8 cellular contexts compared by ENCODE assay signal in genomic region chr2:238203973-238204683, GRCh38. TPM values are rescaled to one million over a fixed set of nuclear protein-coding genes. Genes with fewer than 3 reads are reported as not detected.
DNase-seq lines count a peak whose midpoint lies in the region; ATAC-seq, FAIRE-seq and TF ChIP-seq lines count a peak whose summit lies in the region.

No MANE protein-coding gene starts in this region.

- intact Hi-C loops in IMR-90 (cut with micrococcal nuclease), result no loop called here
- intact Hi-C loops in ascending aorta (cut with DNase I), result loop anchor here (1.0 to 2.0 kb wide), 3 partner anchors 33 to 65 kb away; partner anchors contain the start of genes HES6 and KLHL30
- intact Hi-C loops in HepG2 (cut with micrococcal nuclease; ENCODE audit: unreplicated experiment), result loop anchor here (1.0 to 5.0 kb wide), 2 partner anchors 38 to 59 kb away; partner anchors contain the start of gene HES6

- H3K79me2 ChIP-seq in HepG2 (ENCODE audit: insufficient read depth, low read length), result peaks cover 42% of the 10 kb centered on the region

- H3K27me3 ChIP-seq in IMR-90 (ENCODE audit: control insufficient read depth, insufficient read depth, low read length), result peaks cover 12% of the 10 kb centered on the region
- H3K27me3 ChIP-seq in ascending aorta, result no peaks in the 10 kb centered on the region
- H3K27me3 ChIP-seq in HepG2 (ENCODE audit: control insufficient read depth in 1 of 2, insufficient read depth in 2 of 2, low read length in 2 of 2), result peaks cover 2 to 33% of the 10 kb centered on the region in 2 experiments; a peak in 3 of 5 replicates

- H3K27me3 Mint-ChIP-seq in type B pancreatic cell, result no peaks in the 10 kb centered on the region

- H3K79me1 ChIP-seq in IMR-90 (ENCODE audit: low read depth in 1 of 2, low read length in 2 of 2), result peaks cover 0 to 33% of the 10 kb centered on the region in 2 experiments; a peak in 3 of 4 replicates

- peak overlapping the region; percentile 89 for H3K4ac ChIP-seq in IMR-90 (ENCODE audit: low read depth, low read length)

- H3K23ac ChIP-seq in IMR-90 (ENCODE audit: low read depth, low read length), result peak overlapping the region; percentile 92

- in situ Hi-C loops in IMR-90 (cut with MboI; ENCODE audit: low sequenced_read_pairs) (no loop called here), HepG2 (cut with HindIII; ENCODE audit: extremely low pct_ligation_motif_present, low pct_unique_long_range_greater_than_20kb) (no loop called here)

- H2BK120ac ChIP-seq in IMR-90 (ENCODE audit: low read depth, low read length), result peak overlapping the region; percentile 70

- H2AFZ ChIP-seq in IMR-90 (replicated peaks; ENCODE audit: low read length, poor library complexity) (peak overlapping the region; percentile 96), HepG2 (ENCODE audit: low read length) (peak overlapping the region; percentile 89)

- H3K27ac Mint-ChIP-seq in type B pancreatic cell, result peak overlapping the region; percentile 75

- H3K9me1 ChIP-seq in IMR-90 (ENCODE audit: insufficient read depth, low read length), result peaks cover 4% of the 10 kb centered on the region; the same call in 1 of the 2 replicates

- peak overlapping the region; percentile 50 for H3K4me3 ChIP-seq in IMR-90 (ENCODE audit: insufficient read depth, low read depth, low read length)
- H3K4me3 ChIP-seq in ascending aorta, result peak overlapping the region; percentile 99
- peak overlapping the region; percentile 51 to 89 (median 51); a peak in 5 of 6 replicates for H3K4me3 ChIP-seq in HepG2 (replicated peaks in 1 of 3; ENCODE audit: insufficient read depth in 1 of 3, low read depth in 2 of 3, low read length in 3 of 3)

- no peaks in the 10 kb centered on the region for H3K9me3 Mint-ChIP-seq in type B pancreatic cell

- H3K4me3 Mint-ChIP-seq in type B pancreatic cell, result peak overlapping the region; percentile 88

- H3K56ac ChIP-seq in IMR-90 (ENCODE audit: extremely low read depth, insufficient read depth, low read length), result peak overlapping the region; percentile 90

- H3K27ac ChIP-seq in IMR-90 (ENCODE audit: insufficient read depth, low read length) (peak overlapping the region; percentile 54), ascending aorta (peak overlapping the region; percentile 88 to 98), HepG2 (ENCODE audit: extremely low read length, insufficient read depth, low read length) (peak overlapping the region; percentile 46)

- H3K9me3 ChIP-seq in IMR-90 (ENCODE audit: control insufficient read depth, insufficient read depth, low read length) (no peaks in the 10 kb centered on the region), ascending aorta (no peaks in the 10 kb centered on the region), HepG2 (ENCODE audit: low read length) (no peaks in the 10 kb centered on the region)

- peak overlapping the region; percentile 62 for H3K9ac ChIP-seq in IMR-90 (ENCODE audit: low read depth, low read length)
- H3K9ac ChIP-seq in HepG2 (ENCODE audit: insufficient read depth, low read depth, low read length), result peak overlapping the region; percentile 78

- H4K91ac ChIP-seq in IMR-90 (ENCODE audit: insufficient read depth, low read depth, low read length), result peak overlapping the region; percentile 94

- FAIRE-seq in HepG2 (lab: Jason Lieb, UNC), result no peak

- no TSS peak for BruUV-seq in IMR-90 (replicated peaks; lab: Mats Ljungman, UMichigan)
- TSS peak; percentile 98 for BruUV-seq in HepG2 (replicated peaks; lab: Mats Ljungman, UMichigan)

- no peak for TF ChIP-seq POLR2A in IMR-90 (IDR thresholded peaks at IDR 0.05; ENCODE audit: low read depth, low read length)
- no peak for TF ChIP-seq POLR2A in HepG2 (IDR thresholded peaks at IDR 0.05; ENCODE audit: insufficient read depth in 1 of 2, low read depth in 2 of 2, low read length in 2 of 2)

- peak overlapping the region; percentile 99 for H4K8ac ChIP-seq in IMR-90 (ENCODE audit: low read depth in 2 of 2, low read length in 2 of 2)

- H4K5ac ChIP-seq in IMR-90 (ENCODE audit: low read depth, low read length), result peak overlapping the region; percentile 92

- TF ChIP-seq CTCF in IMR-90 (conservative IDR thresholded peaks at IDR 0.05; ENCODE audit: low read depth, low read length) (no peak), ascending aorta (IDR thresholded peaks at IDR 0.05) (no peak), HepG2 (CRISPR knock-in tag; IDR thresholded peaks at IDR 0.05) (no peak), type B pancreatic cell (conservative IDR thresholded peaks at IDR 0.05) (no peak)

- peak overlapping the region; percentile 78 for H3K18ac ChIP-seq in IMR-90 (ENCODE audit: low read depth, low read length)

- dilution Hi-C loops in IMR-90 (cut with HindIII; ENCODE audit: low sequenced_read_pairs, unreplicated experiment), result no loop called here

- H2AK5ac ChIP-seq in IMR-90 (ENCODE audit: low read depth, low read length), result peak overlapping the region; percentile 88

- H3K4me1 ChIP-seq in IMR-90 (ENCODE audit: control insufficient read depth, insufficient read depth, low read length) (peaks cover 6% of the 10 kb centered on the region), ascending aorta (peaks cover 12 to 23% of the 10 kb centered on the region in 2 donors), HepG2 (ENCODE audit: insufficient read depth, low read length) (peaks cover 39% of the 10 kb centered on the region)

- H2BK5ac ChIP-seq in IMR-90 (ENCODE audit: low read depth, low read length, poor library complexity, severe bottlenecking), result peak overlapping the region; percentile 46

- TF ChIP-seq EP300 in HepG2 (IDR thresholded peaks at IDR 0.05; ENCODE audit: low read depth in 2 of 2, low read length in 2 of 2) (no peak), HepG2 (CRISPR knock-in tag; IDR thresholded peaks at IDR 0.05; ENCODE audit: borderline replicate concordance) (no peak)

- peak overlapping the region; percentile 89 for H2AK9ac ChIP-seq in IMR-90 (replicated peaks; ENCODE audit: low read depth, low read length, poor library complexity)

- POLR2A ChIA-PET in IMR-90 (lab: Charles Lee; ENCODE audit: unreplicated experiment), result interaction anchor here (1.0 kb wide), 1 partner anchor 28 kb away, joined by 4 read pairs; no protein-coding TSS in a partner anchor
- POLR2A ChIA-PET in HepG2 (lab: Yijun Ruan, JAX), result interaction anchor here (1.0 to 1.8 kb wide), 5 partner anchors 17 to 143 kb away, joined by 3 to 8 read pairs (median 6); partner anchors contain the start of genes HES6 and SCLY

- H3K14ac ChIP-seq in IMR-90 (replicated peaks; ENCODE audit: low read depth, low read length), result peak overlapping the region; percentile 97

- DNase-seq in NCI-H1436 (lab: John Stamatoyannopoulos, UW) (peak; percentile 63), NCI-H1436 treated with DMSO at 0.1 percent for 48 hours (lab: John Stamatoyannopoulos, UW) (no peak), IMR-90 (no peak), ascending aorta (ENCODE audit: low spot score in 2 of 2) (no peak), HepG2 (ENCODE audit: low spot score) (no peak), type B pancreatic cell (ENCODE audit: extremely low spot score, unreplicated experiment) (no peak), NCI-H526 (lab: John Stamatoyannopoulos, UW) (no peak)
- no peak for DNase-seq in stimulated activated naive CD4-positive, alpha-beta T cell treated with Interleukin-2 at 50 U/mL for 16 hours (lab: John Stamatoyannopoulos, UW)

- WGBS in IMR-90 (ENCODE audit: extremely low coverage in 2 of 2, insufficient read length in 1 of 2), 2 experiments, result 66% methylated on average over 11 of the region's 18 CpGs; no CpG with 5 or more reads in 1 of the 2 experiments
- WGBS in HepG2 (ENCODE audit: low lambda C conversion rate), result 76% methylated on average over 18 of the region's 18 CpGs

- H2BK20ac ChIP-seq in IMR-90 (ENCODE audit: low read depth, low read length), result no peak overlapping the region

- peaks cover 9% of the 10 kb centered on the region for H3K36me3 Mint-ChIP-seq in type B pancreatic cell

- H4K20me1 ChIP-seq in IMR-90 (ENCODE audit: insufficient read depth, low read length) (peaks cover 34% of the 10 kb centered on the region), HepG2 (ENCODE audit: insufficient read depth, low read length) (peaks cover 20% of the 10 kb centered on the region)

- H3K4me2 ChIP-seq in IMR-90 (ENCODE audit: low read depth, low read length) (peak overlapping the region; percentile 82), HepG2 (ENCODE audit: low read depth, low read length) (peak overlapping the region; percentile 94)

- H2BK15ac ChIP-seq in IMR-90 (ENCODE audit: low read depth, low read length), result 0 out of 3 replicates have a peak overlapping the region, but pooled peaks have one; percentile 15

- no peak for TF ChIP-seq RAD21 in IMR-90 (IDR thresholded peaks at IDR 0.05; ENCODE audit: low read length)
- no peak for TF ChIP-seq RAD21 in HepG2 (CRISPR knock-in tag; IDR thresholded peaks at IDR 0.05)

- CTCF ChIA-PET in IMR-90 (lab: Yijun Ruan, JAX) (no interaction called here), HepG2 (lab: Yijun Ruan, JAX; ENCODE audit: low intra/inter-chr PET ratio, low total read pairs) (no interaction called here)

- ATAC-seq in IMR-90 (ENCODE audit: low read depth) (0 out of 2 replicates have a peak, but pooled peaks have one; percentile 3), HepG2 (peak; percentile 14)

- peaks cover 32% of the 10 kb centered on the region for H3K4me1 Mint-ChIP-seq in type B pancreatic cell (ENCODE audit: unreplicated experiment)

- H3K36me3 ChIP-seq in IMR-90 (ENCODE audit: control insufficient read depth, insufficient read depth, low read length) (0 out of 2 replicates have a peak, but pooled peaks cover 1% of the 10 kb centered on the region), ascending aorta (no peaks in the 10 kb centered on the region), HepG2 (replicated peaks in 1 of 2; ENCODE audit: control insufficient read depth in 1 of 2, insufficient read depth in 2 of 2, low read length in 2 of 2) (0 out of 5 replicates have a peak, but pooled peaks cover 0 to 3% of the 10 kb centered on the region in 2 experiments)

RNA-seq across cellular contexts. Expression of gene ILKAP, which starts 0.6 kb away (rescaled TPM):
- total RNA-seq in IMR-90 (2012; rRNA removed), result 13.3 and 15.3 TPM in 2 replicates
- 44.2 and 44.4 TPM in 2 replicates for polyA plus RNA-seq in IMR-90 (2012; rRNA removed)
- polyA plus RNA-seq in IMR-90 (2012; cell fraction: cytosol; rRNA removed), result 23.3 and 46.0 TPM in 2 replicates
- 79.8 and 140 TPM in 2 replicates for polyA plus RNA-seq in IMR-90 (2012; cell fraction: nucleus; rRNA removed; ENCODE audit: low replicate concordance)
- 22.6 TPM for total RNA-seq in ascending aorta
- total RNA-seq in HepG2 (2016; rRNA removed; fragmentation: Illumina TruSeq; extraction: Trizol), result 28.8 and 33.1 TPM in 2 replicates
- total RNA-seq in HepG2 (2016; cell fraction: cytosol; rRNA removed; fragmentation: Illumina TruSeq; extraction: Trizol; ENCODE audit: low read depth), result 48.9 and 49.3 TPM in 2 replicates
- 29.4 and 32.7 TPM in 2 replicates for total RNA-seq in HepG2 (2016; cell fraction: insoluble cytoplasmic fraction; rRNA removed; fragmentation: Illumina TruSeq; extraction: Trizol)
- total RNA-seq in HepG2 (2016; cell fraction: membrane; rRNA removed; fragmentation: Illumina TruSeq; extraction: Trizol), result 27.7 and 27.8 TPM in 2 replicates
- total RNA-seq in HepG2 (2016; cell fraction: nucleus; rRNA removed; fragmentation: Illumina TruSeq; extraction: Trizol), result 36.5 and 38.3 TPM in 2 replicates
- 29.6 and 31.7 TPM in 2 replicates for polyA plus RNA-seq in HepG2 (2011; rRNA removed)
- polyA plus RNA-seq in HepG2 (2011; cell fraction: cytosol; rRNA removed), result 18.8 and 19.7 TPM in 2 replicates
- polyA plus RNA-seq in HepG2 (2011; cell fraction: nucleus; rRNA removed), result 88.3 TPM in 2 replicates
- polyA plus RNA-seq in HepG2 (2012), result 20.7 and 25.1 TPM in 2 replicates
- 19.8 and 22.9 TPM in 2 replicates for polyA plus RNA-seq in HepG2 (2016; cell fraction: cytosol; fragmentation: Illumina TruSeq; extraction: Trizol; ENCODE audit: low read depth)
- 37.7 and 40.4 TPM in 2 replicates for polyA plus RNA-seq in HepG2 (2016; cell fraction: insoluble cytoplasmic fraction; fragmentation: Illumina TruSeq; extraction: Trizol; ENCODE audit: low read depth)
- polyA plus RNA-seq in HepG2 (2016; cell fraction: membrane; fragmentation: Illumina TruSeq; extraction: Trizol; ENCODE audit: low read depth), result 21.8 and 23.4 TPM in 2 replicates
- polyA plus RNA-seq in HepG2 (2016; cell fraction: nucleus; fragmentation: Illumina TruSeq; extraction: Trizol; ENCODE audit: insufficient read depth, low read depth), result 90.6 and 92.2 TPM in 2 replicates
- 19.4 and 31.8 TPM in 2 replicates for polyA minus RNA-seq in HepG2 (2011; rRNA and poly(A)+ RNA removed; ENCODE audit: low replicate concordance)
- 6.0 and 7.4 TPM in 2 replicates for polyA minus RNA-seq in HepG2 (2011; cell fraction: cytosol; rRNA and poly(A)+ RNA removed)
- polyA minus RNA-seq in HepG2 (2011; cell fraction: nucleus; rRNA and poly(A)+ RNA removed), result 50.5 and 52.7 TPM in 2 replicates
- 36.7 and 50.4 TPM in 2 replicates for total RNA-seq in type B pancreatic cell (ENCODE audit: low replicate concordance)

RNA-seq across cellular contexts. Expression of gene HES6, which starts 35.7 kb away (rescaled TPM):
- total RNA-seq in IMR-90 (2012; rRNA removed), result 1.3 and 1.4 TPM in 2 replicates
- polyA plus RNA-seq in IMR-90 (2012; rRNA removed), result 3.3 TPM in 2 replicates
- 3.6 and 6.2 TPM in 2 replicates for polyA plus RNA-seq in IMR-90 (2012; cell fraction: cytosol; rRNA removed)
- polyA plus RNA-seq in IMR-90 (2012; cell fraction: nucleus; rRNA removed; ENCODE audit: low replicate concordance), result 9.5 and 25.2 TPM in 2 replicates
- 117 TPM for total RNA-seq in ascending aorta
- 59.0 and 82.8 TPM in 2 replicates for total RNA-seq in HepG2 (2016; rRNA removed; fragmentation: Illumina TruSeq; extraction: Trizol)
- total RNA-seq in HepG2 (2016; cell fraction: cytosol; rRNA removed; fragmentation: Illumina TruSeq; extraction: Trizol; ENCODE audit: low read depth), result 147 and 163 TPM in 2 replicates
- total RNA-seq in HepG2 (2016; cell fraction: insoluble cytoplasmic fraction; rRNA removed; fragmentation: Illumina TruSeq; extraction: Trizol), result 53.8 and 85.2 TPM in 2 replicates
- 185 and 209 TPM in 2 replicates for total RNA-seq in HepG2 (2016; cell fraction: membrane; rRNA removed; fragmentation: Illumina TruSeq; extraction: Trizol)
- total RNA-seq in HepG2 (2016; cell fraction: nucleus; rRNA removed; fragmentation: Illumina TruSeq; extraction: Trizol), result 38.9 and 45.1 TPM in 2 replicates
- 19.5 and 25.3 TPM in 2 replicates for polyA plus RNA-seq in HepG2 (2011; rRNA removed)
- polyA plus RNA-seq in HepG2 (2011; cell fraction: cytosol; rRNA removed), result 16.3 and 30.2 TPM in 2 replicates
- polyA plus RNA-seq in HepG2 (2011; cell fraction: nucleus; rRNA removed), result 53.7 and 55.3 TPM in 2 replicates
- polyA plus RNA-seq in HepG2 (2012), result 15.6 and 22.1 TPM in 2 replicates
- polyA plus RNA-seq in HepG2 (2016; cell fraction: cytosol; fragmentation: Illumina TruSeq; extraction: Trizol; ENCODE audit: low read depth), result 142 and 160 TPM in 2 replicates
- 56.0 and 58.7 TPM in 2 replicates for polyA plus RNA-seq in HepG2 (2016; cell fraction: insoluble cytoplasmic fraction; fragmentation: Illumina TruSeq; extraction: Trizol; ENCODE audit: low read depth)
- polyA plus RNA-seq in HepG2 (2016; cell fraction: membrane; fragmentation: Illumina TruSeq; extraction: Trizol; ENCODE audit: low read depth), result 144 and 147 TPM in 2 replicates
- polyA plus RNA-seq in HepG2 (2016; cell fraction: nucleus; fragmentation: Illumina TruSeq; extraction: Trizol; ENCODE audit: insufficient read depth, low read depth), result 73.3 and 84.5 TPM in 2 replicates
- polyA minus RNA-seq in HepG2 (2011; rRNA and poly(A)+ RNA removed; ENCODE audit: low replicate concordance), result 0.30 and 12.1 TPM in 2 replicates
- 10.4 and 11.7 TPM in 2 replicates for polyA minus RNA-seq in HepG2 (2011; cell fraction: cytosol; rRNA and poly(A)+ RNA removed)
- 3.1 and 4.4 TPM in 2 replicates for polyA minus RNA-seq in HepG2 (2011; cell fraction: nucleus; rRNA and poly(A)+ RNA removed)
- 12.0 and 24.4 TPM in 2 replicates for total RNA-seq in type B pancreatic cell (ENCODE audit: low replicate concordance)

RNA-seq across cellular contexts. Expression of gene ERFE, which starts 45.4 kb away (rescaled TPM):
- total RNA-seq in IMR-90 (2012; rRNA removed) (0.56 and 1.3 TPM in 2 replicates), ascending aorta (3.3 TPM), HepG2 (2016; rRNA removed; fragmentation: Illumina TruSeq; extraction: Trizol) (not detected in 2 replicates), type B pancreatic cell (ENCODE audit: low replicate concordance) (0.29 and 3.8 TPM in 2 replicates)
- polyA plus RNA-seq in IMR-90 (2012; rRNA removed) (3.5 and 3.8 TPM in 2 replicates), HepG2 (2011; rRNA removed) (0.05 and 0.09 TPM in 2 replicates)
- 1.3 and 5.0 TPM in 2 replicates for polyA plus RNA-seq in IMR-90 (2012; cell fraction: cytosol; rRNA removed)
- polyA plus RNA-seq in IMR-90 (2012; cell fraction: nucleus; rRNA removed; ENCODE audit: low replicate concordance), result 6.8 and 8.6 TPM in 2 replicates
- total RNA-seq in HepG2 (2016; cell fraction: cytosol; rRNA removed; fragmentation: Illumina TruSeq; extraction: Trizol; ENCODE audit: low read depth), result not detected in 2 replicates
- total RNA-seq in HepG2 (2016; cell fraction: insoluble cytoplasmic fraction; rRNA removed; fragmentation: Illumina TruSeq; extraction: Trizol), result not detected in 2 replicates
- not detected in 2 replicates for total RNA-seq in HepG2 (2016; cell fraction: membrane; rRNA removed; fragmentation: Illumina TruSeq; extraction: Trizol)
- total RNA-seq in HepG2 (2016; cell fraction: nucleus; rRNA removed; fragmentation: Illumina TruSeq; extraction: Trizol), result not detected in 2 replicates
- polyA plus RNA-seq in HepG2 (2011; cell fraction: cytosol; rRNA removed), result 0.06 TPM in 1 of 2 replicates, not detected in the other
- polyA plus RNA-seq in HepG2 (2011; cell fraction: nucleus; rRNA removed), result 0.05 and 0.31 TPM in 2 replicates
- 0.28 TPM in 1 of 2 replicates, not detected in the other for polyA plus RNA-seq in HepG2 (2012)
- not detected in 2 replicates for polyA plus RNA-seq in HepG2 (2016; cell fraction: cytosol; fragmentation: Illumina TruSeq; extraction: Trizol; ENCODE audit: low read depth)
- polyA plus RNA-seq in HepG2 (2016; cell fraction: insoluble cytoplasmic fraction; fragmentation: Illumina TruSeq; extraction: Trizol; ENCODE audit: low read depth), result not detected in 2 replicates
- polyA plus RNA-seq in HepG2 (2016; cell fraction: membrane; fragmentation: Illumina TruSeq; extraction: Trizol; ENCODE audit: low read depth), result not detected in 2 replicates
- not detected in 2 replicates for polyA plus RNA-seq in HepG2 (2016; cell fraction: nucleus; fragmentation: Illumina TruSeq; extraction: Trizol; ENCODE audit: insufficient read depth, low read depth)
- 0.22 and 1.4 TPM in 2 replicates for polyA minus RNA-seq in HepG2 (2011; rRNA and poly(A)+ RNA removed; ENCODE audit: low replicate concordance)
- not detected in 2 replicates for polyA minus RNA-seq in HepG2 (2011; cell fraction: cytosol; rRNA and poly(A)+ RNA removed)
- polyA minus RNA-seq in HepG2 (2011; cell fraction: nucleus; rRNA and poly(A)+ RNA removed), result 0.13 TPM in 1 of 2 replicates, not detected in the other
